ENCODE assay signal across 1 cellular context in the genomic region with DNA sequence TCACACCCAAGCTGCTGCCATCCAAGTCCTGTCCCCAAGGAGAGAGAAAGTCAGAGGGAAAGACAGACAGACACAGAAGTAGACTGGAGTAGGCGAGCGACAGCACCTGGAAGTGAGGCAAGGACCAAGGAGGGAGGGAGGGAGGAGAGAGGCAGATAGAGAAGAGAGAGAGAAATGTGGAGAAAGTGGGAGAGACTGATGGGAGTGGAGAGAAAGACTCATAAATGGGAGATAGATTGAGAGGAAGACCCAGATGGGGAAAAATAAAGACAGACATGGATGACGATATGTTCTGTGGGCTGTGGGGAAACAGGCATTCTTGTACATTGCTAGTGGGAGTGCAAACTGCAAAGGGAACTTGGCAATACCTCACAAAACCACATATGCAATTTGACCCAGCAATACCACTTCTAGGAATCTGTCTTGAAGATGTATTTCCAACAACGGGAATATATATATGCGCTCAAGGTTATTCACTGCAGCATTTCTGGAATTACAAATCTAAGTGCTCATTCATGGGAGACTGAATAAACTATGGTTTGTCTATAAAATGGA.
TF ChIP-seq lines count a peak whose summit lies in the region.

No MANE protein-coding gene starts in this region.

TF ChIP-seq in HepG2, 621 proteins besides CTCF, POLR2A, EP300 and RAD21:
- TF ChIP-seq ATF7 (IDR thresholded peaks at IDR 0.05) (no peak), ATF7 (CRISPR knock-in tag; IDR thresholded peaks at IDR 0.05) (0 out of 2 replicates have a peak, but pooled peaks have one; percentile 0), CHD2 (IDR thresholded peaks at IDR 0.05; ENCODE audit: low read depth, low read length) (no peak), TCF7L2 (IDR thresholded peaks at IDR 0.05; ENCODE audit: low read depth, low read length) (no peak), ERF (CRISPR knock-in tag; IDR thresholded peaks at IDR 0.05) (no peak), KMT2B (CRISPR knock-in tag; IDR thresholded peaks at IDR 0.05) (no peak), XRCC5 (optimal IDR thresholded peaks at IDR 0.05; ENCODE audit: low read length) (no peak), ZSCAN20 (CRISPR knock-in tag; IDR thresholded peaks at IDR 0.05; ENCODE audit: borderline replicate concordance) (no peak)
- TF ChIP-seq, protein P1, sequence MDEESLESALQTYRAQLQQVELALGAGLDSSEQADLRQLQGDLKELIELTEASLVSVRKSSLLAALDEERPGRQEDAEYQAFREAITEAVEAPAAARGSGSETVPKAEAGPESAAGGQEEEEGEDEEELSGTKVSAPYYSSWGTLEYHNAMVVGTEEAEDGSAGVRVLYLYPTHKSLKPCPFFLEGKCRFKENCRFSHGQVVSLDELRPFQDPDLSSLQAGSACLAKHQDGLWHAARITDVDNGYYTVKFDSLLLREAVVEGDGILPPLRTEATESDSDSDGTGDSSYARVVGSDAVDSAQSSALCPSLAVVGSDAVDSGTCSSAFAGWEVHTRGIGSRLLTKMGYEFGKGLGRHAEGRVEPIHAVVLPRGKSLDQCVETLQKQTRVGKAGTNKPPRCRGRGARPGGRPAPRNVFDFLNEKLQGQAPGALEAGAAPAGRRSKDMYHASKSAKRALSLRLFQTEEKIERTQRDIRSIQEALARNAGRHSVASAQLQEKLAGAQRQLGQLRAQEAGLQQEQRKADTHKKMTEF (CRISPR knock-in tag; IDR thresholded peaks at IDR 0.05), result no peak
